Comparison of ENCODE assay signal across 1 cellular context in genomic region chr9:87502446-87503232, GRCh38.
TF ChIP-seq lines count a peak whose summit lies in the region.

No MANE protein-coding gene starts in this region.

TF ChIP-seq in HepG2, 621 proteins besides CTCF, POLR2A, EP300 and RAD21 (continued from another document):
- TF ChIP-seq GPBP1L1 (CRISPR knock-in tag; IDR thresholded peaks at IDR 0.05) (no peak), FOXP4 (CRISPR knock-in tag; IDR thresholded peaks at IDR 0.05) (no peak), XRCC5 (optimal IDR thresholded peaks at IDR 0.05; ENCODE audit: low read length) (no peak), ZNF7 (CRISPR knock-in tag; IDR thresholded peaks at IDR 0.05) (no peak), POLR2AphosphoS5 (IDR thresholded peaks at IDR 0.05; ENCODE audit: low read depth, low read length) (no peak), KAT7 (CRISPR knock-in tag; IDR thresholded peaks at IDR 0.05; ENCODE audit: borderline replicate concordance) (no peak), CENPBD1 (CRISPR knock-in tag; IDR thresholded peaks at IDR 0.05; ENCODE audit: borderline replicate concordance, low read depth) (no peak), ZNF709 (CRISPR knock-in tag; IDR thresholded peaks at IDR 0.05) (no peak), ZFP62 (CRISPR knock-in tag; IDR thresholded peaks at IDR 0.05) (no peak), ZNF619 (CRISPR knock-in tag; IDR thresholded peaks at IDR 0.05) (no peak), KMT2A (CRISPR knock-in tag; IDR thresholded peaks at IDR 0.05) (no peak), REL (CRISPR knock-in tag; conservative IDR thresholded peaks at IDR 0.05) (no peak), MEIS1 (CRISPR knock-in tag; IDR thresholded peaks at IDR 0.05; ENCODE audit: borderline replicate concordance) (no peak), SOX6 (IDR thresholded peaks at IDR 0.05) (no peak), SOX6 (CRISPR knock-in tag; IDR thresholded peaks at IDR 0.05) (no peak), ZNF329 (CRISPR knock-in tag; IDR thresholded peaks at IDR 0.05; ENCODE audit: low read depth) (no peak), SMARCC2 (IDR thresholded peaks at IDR 0.05) (no peak)
